In genomic region chr19:43675269-43675879, GRCh38 we compare ENCODE assay signal across 1 cellular context.
A peak's percentile ranks its signal among the peaks of the same experiment; 100 is the strongest.
TF ChIP-seq lines count a peak whose summit lies in the region.

No MANE protein-coding gene starts in this region.

TF ChIP-seq in HepG2, 621 proteins besides CTCF, POLR2A, EP300 and RAD21:
- TF ChIP-seq, protein P1, sequence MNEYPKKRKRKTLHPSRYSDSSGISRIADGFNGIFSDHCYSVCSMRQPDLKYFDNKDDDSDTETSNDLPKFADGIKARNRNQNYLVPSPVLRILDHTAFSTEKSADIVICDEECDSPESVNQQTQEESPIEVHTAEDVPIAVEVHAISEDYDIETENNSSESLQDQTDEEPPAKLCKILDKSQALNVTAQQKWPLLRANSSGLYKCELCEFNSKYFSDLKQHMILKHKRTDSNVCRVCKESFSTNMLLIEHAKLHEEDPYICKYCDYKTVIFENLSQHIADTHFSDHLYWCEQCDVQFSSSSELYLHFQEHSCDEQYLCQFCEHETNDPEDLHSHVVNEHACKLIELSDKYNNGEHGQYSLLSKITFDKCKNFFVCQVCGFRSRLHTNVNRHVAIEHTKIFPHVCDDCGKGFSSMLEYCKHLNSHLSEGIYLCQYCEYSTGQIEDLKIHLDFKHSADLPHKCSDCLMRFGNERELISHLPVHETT (CRISPR knock-in tag; conservative IDR thresholded peaks at IDR 0.05), result no peak
- 0 out of 2 replicates have a peak, but pooled peaks have one; percentile 15 for TF ChIP-seq CREB1 (IDR thresholded peaks at IDR 0.05)
- TF ChIP-seq CREB1 (CRISPR knock-in tag; IDR thresholded peaks at IDR 0.05), result no peak
